In the genomic region with DNA sequence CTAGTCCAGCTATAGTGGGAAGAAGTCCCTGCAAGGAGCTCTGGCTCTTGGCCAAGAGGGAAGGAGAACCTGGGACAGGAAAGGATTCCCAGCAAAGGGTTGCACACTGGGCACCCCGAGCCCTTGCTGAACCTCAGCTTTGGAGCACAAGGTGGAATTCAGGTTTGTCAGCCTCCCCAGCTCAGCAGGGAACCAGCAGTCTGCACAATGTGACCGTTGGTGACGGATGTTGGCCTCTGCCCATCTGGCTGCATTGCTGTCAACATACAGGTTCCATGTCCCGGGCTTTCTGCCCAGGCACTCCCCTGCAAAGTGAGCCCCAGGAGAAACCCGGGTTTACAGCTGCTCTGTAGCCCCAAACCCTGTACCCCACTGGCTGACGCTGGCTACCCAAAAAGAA, we compare ENCODE assay signal across 27 cellular contexts. TPM values are rescaled to one million over a fixed set of nuclear protein-coding genes. Genes with fewer than 3 reads are reported as not detected.
DNase-seq lines count a peak whose midpoint lies in the region; ATAC-seq and TF ChIP-seq lines count a peak whose summit lies in the region.
"Had no signal": no experiment of that assay in that cellular context is flagged by ENCODE, and none has a peak within 500 bp of the region (broad histone marks: within the 10 kb centered on the region; RNA-seq: fewer than 3 reads in every experiment).

No MANE protein-coding gene starts in this region.

- no peak for TF ChIP-seq CTCF in HEK293 (tag by site-specific recombination; IDR thresholded peaks at IDR 0.05)
- TF ChIP-seq CTCF in mucosa of descending colon (IDR thresholded peaks at IDR 0.05) = no peak

- DNase-seq in NCI-H1092 treated with DMSO at 0.1 percent for 48 hours (lab: John Stamatoyannopoulos, UW) = peak; percentile 28
- DNase-seq in mucosa of descending colon = peak in 2 of 3 donors; percentile 45 to 54
- no peak for DNase-seq in LoVo (ENCODE audit: low spot score)
- DNase-seq in naive thymus-derived CD4-positive, alpha-beta T cell = no peak
- no peak for DNase-seq in activated CD4-positive, alpha-beta T cell treated with anti-CD3 and anti-CD28 coated beads for 1 hour
- DNase-seq: activated CD8-positive, alpha-beta T cell treated with anti-CD3 and anti-CD28 coated beads for 36 hours; activated naive CD8-positive, alpha-beta T cell treated with anti-CD3 and anti-CD28 coated beads for 36 hours; central memory CD4-positive, alpha-beta T cell; COR-L47; dermis blood vessel endothelial cell; DMS79 treated with DMSO at 0.1 percent for 48 hours; MM.1S; NCI-H1436 treated with DMSO at 0.1 percent for 48 hours; NCI-H748 treated with DMSO at 0.1 percent for 48 hours; ovary; stimulated activated CD4-positive, alpha-beta T cell treated with anti-CD3 and anti-CD28 coated beads, Interleukin-12 subunit alpha, Interleukin-12 subunit beta, amount 100 ng/mL, for 4 hours; stimulated activated CD4-positive, alpha-beta T cell treated with anti-CD3 and anti-CD28 coated beads, Interleukin-4, amount 100 ng/mL, for 1 hour; T-helper 1 cell had no signal

- no peaks in the 10 kb centered on the region for H3K9me3 ChIP-seq in HEK293 (ENCODE audit: control insufficient read depth, insufficient read depth, low read depth, low read length)
- no peaks in the 10 kb centered on the region for H3K9me3 ChIP-seq in esophagus (ENCODE audit: control insufficient read depth in 2 of 2, insufficient read depth in 1 of 2, low read depth in 1 of 2, low read length in 1 of 2)
- no peaks in the 10 kb centered on the region for H3K9me3 ChIP-seq in mucosa of descending colon
- no peaks in the 10 kb centered on the region for H3K9me3 ChIP-seq in naive thymus-derived CD4-positive, alpha-beta T cell (ENCODE audit: control insufficient read depth in 2 of 3, low read length in 3 of 3)
- H3K9me3 ChIP-seq: BLaER1 treated with 17β-estradiol and CSF1 and Interleukin-3, amounts not matched to agents 10 nM and 100 nM; ovary had no signal

- H3K27ac Mint-ChIP-seq in naive thymus-derived CD4-positive, alpha-beta T cell = no peak overlapping the region
- H3K27ac Mint-ChIP-seq: activated CD8-positive, alpha-beta T cell treated with anti-CD3 and anti-CD28 coated beads for 36 hours; activated naive CD8-positive, alpha-beta T cell treated with anti-CD3 and anti-CD28 coated beads for 36 hours; activated T-helper 2 cell treated with anti-CD3 and anti-CD28 coated beads, Interferon-gamma antibody, Interleukin-2, Interleukin-4, amounts not matched to agents 10 μg/mL and 5 μg/mL and 100 μg/mL, durations not matched to agents 14 hours and 24 hours and 36 hours; stimulated activated memory B cell treated with anti-CD40 and anti-IgM and Interleukin-4, amounts not matched to agents 10 μg/mL and 1 μg/mL and 100 μg/mL, for 72 hours had no signal

- H3K27ac ChIP-seq in HEK293 (ENCODE audit: extremely low read depth, low read depth, low read length) = no peak overlapping the region
- peak overlapping the region; percentile 42 to 64 for H3K27ac ChIP-seq in esophagus (ENCODE audit: low read depth in 2 of 2, low read length in 1 of 2)
- H3K27ac ChIP-seq in naive thymus-derived CD4-positive, alpha-beta T cell (ENCODE audit: low read depth, low read length) = no peak overlapping the region
- H3K27ac ChIP-seq: BLaER1 treated with 17β-estradiol and CSF1 and Interleukin-3, amounts not matched to agents 10 nM and 100 nM; ovary had no signal

- H3K36me3 ChIP-seq in HEK293 (ENCODE audit: control insufficient read depth in 2 of 2, insufficient read depth in 1 of 2, low read length in 2 of 2) = peaks cover 0 to 12% of the 10 kb centered on the region in 2 experiments; a peak in 2 of 3 replicates
- no peaks in the 10 kb centered on the region for H3K36me3 ChIP-seq in esophagus (ENCODE audit: control insufficient read depth in 2 of 2, insufficient read depth in 2 of 2, low read length in 1 of 2)
- no peaks in the 10 kb centered on the region for H3K36me3 ChIP-seq in mucosa of descending colon (ENCODE audit: low read depth)
- H3K36me3 ChIP-seq in naive thymus-derived CD4-positive, alpha-beta T cell (ENCODE audit: control insufficient read depth in 2 of 3, insufficient read depth in 3 of 3, low read length in 3 of 3) = peaks cover 0 to 12% (median 0%) of the 10 kb centered on the region in 3 experiments
- H3K36me3 ChIP-seq: BLaER1 treated with 17β-estradiol and CSF1 and Interleukin-3, amounts not matched to agents 10 nM and 100 nM; ovary had no signal

- peaks cover 1 to 39% (median 27%) of the 10 kb centered on the region in 5 donors for H3K36me3 Mint-ChIP-seq in naive thymus-derived CD4-positive, alpha-beta T cell

- 40 to 57% methylated on average over 6 of the region's 6 CpGs for WGBS in esophagus, 2 donors

- H3K27me3 ChIP-seq in esophagus (ENCODE audit: control insufficient read depth in 1 of 2, insufficient read depth in 2 of 2, low read length in 2 of 2) = no peaks in the 10 kb centered on the region
- H3K27me3 ChIP-seq in naive thymus-derived CD4-positive, alpha-beta T cell (ENCODE audit: control insufficient read depth in 2 of 2, insufficient read depth in 2 of 2, low read length in 2 of 2) = peaks cover 0 to 2% of the 10 kb centered on the region in 2 donors
- H3K27me3 ChIP-seq: ovary had no signal

- H3K4me3 Mint-ChIP-seq in naive thymus-derived CD4-positive, alpha-beta T cell = no peak overlapping the region
- H3K4me3 Mint-ChIP-seq: activated CD8-positive, alpha-beta T cell treated with anti-CD3 and anti-CD28 coated beads for 36 hours; activated naive CD8-positive, alpha-beta T cell treated with anti-CD3 and anti-CD28 coated beads for 36 hours; stimulated activated memory B cell treated with anti-CD40 and anti-IgM and Interleukin-4, amounts not matched to agents 10 μg/mL and 1 μg/mL and 100 μg/mL, for 72 hours had no signal

- no peaks in the 10 kb centered on the region for H3K4me1 Mint-ChIP-seq in naive thymus-derived CD4-positive, alpha-beta T cell
- H3K4me1 Mint-ChIP-seq: activated naive CD8-positive, alpha-beta T cell treated with anti-CD3 and anti-CD28 coated beads for 36 hours; stimulated activated memory B cell treated with anti-CD40 and anti-IgM and Interleukin-4, amounts not matched to agents 10 μg/mL and 1 μg/mL and 100 μg/mL, for 72 hours had no signal

- H3K27me3 Mint-ChIP-seq in naive thymus-derived CD4-positive, alpha-beta T cell = peaks cover 14 to 21% (median 16%) of the 10 kb centered on the region in 5 donors

- H3K9me3 Mint-ChIP-seq in naive thymus-derived CD4-positive, alpha-beta T cell = no peaks in the 10 kb centered on the region
- H3K9me3 Mint-ChIP-seq: activated CD8-positive, alpha-beta T cell treated with anti-CD3 and anti-CD28 coated beads for 36 hours; activated naive CD8-positive, alpha-beta T cell treated with anti-CD3 and anti-CD28 coated beads for 36 hours; activated T-helper 2 cell treated with anti-CD3 and anti-CD28 coated beads, Interferon-gamma antibody, Interleukin-2, Interleukin-4, amounts not matched to agents 10 μg/mL and 5 μg/mL and 100 μg/mL, durations not matched to agents 14 hours and 24 hours and 36 hours; stimulated activated memory B cell treated with anti-CD40 and anti-IgM and Interleukin-4, amounts not matched to agents 10 μg/mL and 1 μg/mL and 100 μg/mL, for 72 hours had no signal

- POLR2A ChIA-PET in HEK293 (lab: Yijun Ruan, JAX) = no interaction called here
- POLR2A ChIA-PET in naive thymus-derived CD4-positive, alpha-beta T cell (lab: Charles Lee) = no interaction called here

- ATAC-seq in mucosa of descending colon = peak; percentile 60
- ATAC-seq in naive thymus-derived CD4-positive, alpha-beta T cell = no peak
- ATAC-seq: activated CD8-positive, alpha-beta T cell treated with anti-CD3 and anti-CD28 coated beads for 36 hours; stimulated activated memory B cell treated with anti-CD40 and anti-IgM and Interleukin-4, amounts not matched to agents 10 μg/mL and 1 μg/mL and 100 μg/mL, for 72 hours had no signal

- H3K4me3 ChIP-seq in HEK293 (ENCODE audit: low read depth, low read length) (no peak overlapping the region), esophagus (ENCODE audit: low read depth in 1 of 2, low read length in 2 of 2) (no peak overlapping the region), mucosa of descending colon (no peak overlapping the region)
- H3K4me3 ChIP-seq in naive thymus-derived CD4-positive, alpha-beta T cell (ENCODE audit: low read length) = no peak overlapping the region
- H3K4me3 ChIP-seq: BLaER1 treated with 17β-estradiol and CSF1 and Interleukin-3, amounts not matched to agents 10 nM and 100 nM; lung; ovary had no signal

- CTCF ChIA-PET in HEK293 (lab: Yijun Ruan, JAX) = interaction anchor here (0.7 kb wide), 1 partner anchor 20 kb away, joined by 3 read pairs; no protein-coding TSS in a partner anchor
- CTCF ChIA-PET in naive thymus-derived CD4-positive, alpha-beta T cell (lab: Charles Lee) = no interaction called here

- H3K4me1 ChIP-seq in HEK293 (ENCODE audit: control insufficient read depth, insufficient read depth, low read length) = no peaks in the 10 kb centered on the region; the same call in 1 of the 2 replicates
- H3K4me1 ChIP-seq in esophagus (ENCODE audit: control insufficient read depth in 2 of 2, insufficient read depth in 2 of 2, low read length in 1 of 2) = peaks cover 2 to 10% of the 10 kb centered on the region in 2 donors
- no peaks in the 10 kb centered on the region for H3K4me1 ChIP-seq in mucosa of descending colon (ENCODE audit: low read depth)
- H3K4me1 ChIP-seq in naive thymus-derived CD4-positive, alpha-beta T cell (ENCODE audit: control insufficient read depth in 2 of 2, insufficient read depth in 2 of 2, low read length in 2 of 2) = no peaks in the 10 kb centered on the region

- intact Hi-C loops in mucosa of descending colon (cut with DNase I, micrococcal nuclease) = no loop called here
- intact Hi-C loops in naive thymus-derived CD4-positive, alpha-beta T cell (cut with micrococcal nuclease) = no loop called here

TF ChIP-seq in HEK293, 187 proteins besides CTCF, POLR2A, EP300 and RAD21 (continues in another document):
- 0 out of 2 replicates have a peak, but pooled peaks have one; percentile 2 for TF ChIP-seq ZIC2 (tag by site-specific recombination; IDR thresholded peaks at IDR 0.05)

RNA-seq across cellular contexts. Expression of a gene that starts 6.7 kb away (rescaled TPM):
- polyA plus RNA-seq in esophagus = under 1 TPM in 1 of 2 donors, not detected in 1; 0.44 TPM
- under 1 TPM in 2 of 3 donors, not detected in 1; 0.26 to 0.44 TPM for total RNA-seq in mucosa of descending colon
- total RNA-seq in naive thymus-derived CD4-positive, alpha-beta T cell = not detected
- not detected for polyA plus RNA-seq in naive thymus-derived CD4-positive, alpha-beta T cell
- total RNA-seq: activated CD8-positive, alpha-beta T cell treated with anti-CD3 and anti-CD28 coated beads for 36 hours; activated naive CD8-positive, alpha-beta T cell treated with anti-CD3 and anti-CD28 coated beads for 36 hours; activated T-helper 2 cell treated with anti-CD3 and anti-CD28 coated beads, Interferon-gamma antibody, Interleukin-2, Interleukin-4, amounts not matched to agents 10 μg/mL and 5 μg/mL and 100 μg/mL, durations not matched to agents 14 hours and 24 hours and 36 hours; dermis blood vessel endothelial cell; right cardiac atrium; RPMI7951; ureter had no signal
- polyA plus RNA-seq: ovary, right cardiac atrium had no signal

RNA-seq across cellular contexts. Expression of a gene that starts 49.4 kb away (rescaled TPM):
- 10 to 100 TPM; 12.3 to 17.8 TPM for polyA plus RNA-seq in esophagus
- total RNA-seq in mucosa of descending colon = 10 to 100 TPM; 53.7 to 56.5 (median 55.0) TPM
- total RNA-seq in naive thymus-derived CD4-positive, alpha-beta T cell = 10 to 100 TPM; 62.1 to 95.5 (median 71.0) TPM
- polyA plus RNA-seq in naive thymus-derived CD4-positive, alpha-beta T cell = 10 to 100 TPM; 44.5 to 58.7 TPM

Comparison
In these comparisons a context has a peak if more than half of its experiments do, and no peak if none do; other contexts are left out.
1. H3K27ac ChIP-seq: peak in esophagus (2 of 2); none in HEK293 (single experiment) and naive thymus-derived CD4-positive, alpha-beta T cell (single experiment).
2. DNase-seq: peak in NCI-H1092 treated with DMSO at 0.1 percent for 48 hours (single experiment) and mucosa of descending colon (2 of 3); none in LoVo (single experiment), naive thymus-derived CD4-positive, alpha-beta T cell (0 of 9) and activated CD4-positive, alpha-beta T cell treated with anti-CD3 and anti-CD28 coated beads for 1 hour (single experiment).